In the genomic region with DNA sequence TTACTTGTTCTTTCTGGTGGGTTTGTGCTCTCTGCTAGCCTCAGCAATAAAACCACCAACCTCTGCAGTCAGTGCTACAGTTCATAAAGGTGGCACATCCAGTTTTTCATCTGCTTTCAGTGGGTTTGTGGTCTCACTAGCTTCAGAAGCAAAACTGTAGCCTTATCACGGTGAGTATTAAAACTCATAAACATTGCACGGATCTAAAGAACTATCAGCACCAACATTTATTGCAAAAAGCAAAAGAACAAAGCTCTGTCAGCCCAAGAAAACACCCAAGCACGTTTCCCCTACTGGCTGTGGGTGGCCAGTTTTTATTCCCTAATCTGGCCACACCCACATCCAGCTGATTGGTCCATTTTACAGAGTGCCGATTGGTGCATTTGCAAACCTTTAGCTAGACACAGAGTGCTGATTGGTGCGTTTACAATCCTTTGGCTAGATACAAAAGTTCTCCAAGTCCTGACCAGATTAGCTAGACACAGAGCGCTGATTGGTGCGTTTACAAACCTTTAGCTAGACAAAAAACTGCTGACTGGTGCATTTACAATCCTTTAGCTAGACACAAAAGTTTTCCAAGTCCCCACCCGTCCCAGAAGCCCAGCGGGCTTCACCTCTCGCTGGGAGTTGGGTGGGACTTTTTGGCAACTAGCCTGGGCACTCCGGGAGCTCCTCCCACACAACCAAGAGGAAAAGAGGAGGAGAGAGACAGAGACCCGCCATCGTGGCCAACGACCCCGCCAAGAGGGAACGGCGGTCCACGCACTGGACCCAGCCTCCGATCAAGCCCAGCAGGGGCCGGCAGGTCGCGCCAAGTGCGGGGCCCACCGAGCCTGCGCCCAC, we compare ENCODE assay signal across 8 cellular contexts. TPM values are rescaled to one million over a fixed set of nuclear protein-coding genes. Genes with fewer than 3 reads are reported as not detected.
DNase-seq lines count a peak whose midpoint lies in the region; ATAC-seq and TF ChIP-seq lines count a peak whose summit lies in the region.

No MANE protein-coding gene starts in this region.

- WGBS in suprapubic skin, result 52% methylated on average over 14 of the region's 25 CpGs

- TF ChIP-seq CTCF in BE2C (IDR thresholded peaks at IDR 0.05; ENCODE audit: low read depth, low read length) (no peak), suprapubic skin (IDR thresholded peaks at IDR 0.05) (no peak)

- H3K27me3 ChIP-seq in BE2C (no peaks in the 10 kb centered on the region), suprapubic skin (no peaks in the 10 kb centered on the region)

- TF ChIP-seq EP300 in suprapubic skin (IDR thresholded peaks at IDR 0.05), result no peak

- no peaks in the 10 kb centered on the region for H3K27me3 Mint-ChIP-seq in activated naive CD8-positive, alpha-beta T cell treated with anti-CD3 and anti-CD28 coated beads for 36 hours

- peaks cover 15% of the 10 kb centered on the region for H3K36me3 Mint-ChIP-seq in activated naive CD8-positive, alpha-beta T cell treated with anti-CD3 and anti-CD28 coated beads for 36 hours

- no peaks in the 10 kb centered on the region; the same call in 1 of the 2 replicates for H3K9me3 ChIP-seq in BE2C
- H3K9me3 ChIP-seq in suprapubic skin, result no peaks in the 10 kb centered on the region

- H3K36me3 ChIP-seq in BE2C (no peaks in the 10 kb centered on the region), suprapubic skin (no peaks in the 10 kb centered on the region)

- peaks cover 29% of the 10 kb centered on the region for H3K4me1 Mint-ChIP-seq in activated naive CD8-positive, alpha-beta T cell treated with anti-CD3 and anti-CD28 coated beads for 36 hours

- ATAC-seq in left lobe of liver (no peak), GM21723 (IDR thresholded peaks at IDR 0.05; ENCODE audit: unreplicated experiment) (no peak)

- no peak for TF ChIP-seq POLR2A in suprapubic skin (IDR thresholded peaks at IDR 0.05)

- peaks cover 16% of the 10 kb centered on the region for H3K9me3 Mint-ChIP-seq in activated naive CD8-positive, alpha-beta T cell treated with anti-CD3 and anti-CD28 coated beads for 36 hours

- peak overlapping the region; percentile 87 for H3K4me3 Mint-ChIP-seq in activated naive CD8-positive, alpha-beta T cell treated with anti-CD3 and anti-CD28 coated beads for 36 hours

- H3K27ac Mint-ChIP-seq in activated naive CD8-positive, alpha-beta T cell treated with anti-CD3 and anti-CD28 coated beads for 36 hours, result peak overlapping the region; percentile 93

- peak overlapping the region; percentile 60 for H3K4me3 ChIP-seq in BE2C (ENCODE audit: low read depth, low read length)
- H3K4me3 ChIP-seq in suprapubic skin, result peak overlapping the region; percentile 64

- H3K27ac ChIP-seq in suprapubic skin, result peak overlapping the region; percentile 93

- DNase-seq in BE2C (peak; percentile 15), MV-4-11 (lab: John Stamatoyannopoulos, UW) (peak; percentile 30), left lobe of liver (ENCODE audit: low spot score) (peak; percentile 43), suprapubic skin (ENCODE audit: low spot score in 2 of 2) (peak in 1 of 2 donors; percentile 68), putamen (ENCODE audit: low spot score) (no peak), NCI-H774 (lab: John Stamatoyannopoulos, UW) (no peak)
- DNase-seq in activated naive CD8-positive, alpha-beta T cell treated with anti-CD3 and anti-CD28 coated beads for 36 hours, result peak; percentile 56

- peaks cover 7% of the 10 kb centered on the region for H3K4me1 ChIP-seq in BE2C
- H3K4me1 ChIP-seq in suprapubic skin, result peaks cover 31% of the 10 kb centered on the region

RNA-seq across cellular contexts. Expression of gene TMEM14C, which starts 3.3 kb away (rescaled TPM):
- polyA plus RNA-seq in BE2C (2012; ENCODE audit: insufficient read depth, insufficient read length, low read depth), result 33.3 TPM
- 10 to 100 TPM; 67.0 to 70.7 TPM for total RNA-seq in activated naive CD8-positive, alpha-beta T cell treated with anti-CD3 and anti-CD28 coated beads for 36 hours
- total RNA-seq in left lobe of liver (52.0 TPM), suprapubic skin (10 to 100 TPM; 63.4 to 76.7 (median 73.7) TPM)

RNA-seq across cellular contexts. Expression of gene PAK1IP1, which starts 24.8 kb away (rescaled TPM):
- polyA plus RNA-seq in BE2C (2012; ENCODE audit: insufficient read depth, insufficient read length, low read depth), result 50.2 TPM
- 10 to 100 TPM; 58.5 to 60.2 TPM for total RNA-seq in activated naive CD8-positive, alpha-beta T cell treated with anti-CD3 and anti-CD28 coated beads for 36 hours
- total RNA-seq in left lobe of liver (4.2 TPM), suprapubic skin (10 to 100 TPM in 3 of 4 donors, 1 to 10 TPM in 1; 8.8 to 17.5 (median 13.4) TPM)

RNA-seq across cellular contexts. Expression of gene C6orf52, which starts 25.2 kb away (rescaled TPM):
- polyA plus RNA-seq in BE2C (2012; ENCODE audit: insufficient read depth, insufficient read length, low read depth), result 25.2 TPM
- 1 to 10 TPM; 5.7 to 6.3 TPM for total RNA-seq in activated naive CD8-positive, alpha-beta T cell treated with anti-CD3 and anti-CD28 coated beads for 36 hours
- 2.2 TPM for total RNA-seq in left lobe of liver
- total RNA-seq in suprapubic skin, result not detected

RNA-seq across cellular contexts. Expression of gene TMEM14B, which starts 28.0 kb away (rescaled TPM):
- 34.5 TPM for polyA plus RNA-seq in BE2C (2012; ENCODE audit: insufficient read depth, insufficient read length, low read depth)
- total RNA-seq in activated naive CD8-positive, alpha-beta T cell treated with anti-CD3 and anti-CD28 coated beads for 36 hours, result 100 to 1,000 TPM; 112 to 113 TPM
- 48.1 TPM for total RNA-seq in left lobe of liver
- total RNA-seq in suprapubic skin, result 10 to 100 TPM; 40.8 to 64.7 (median 45.5) TPM

Comparison
In these comparisons a context has a peak if more than half of its experiments do, and no peak if none do; other contexts are left out.
1. DNase-seq: peak in BE2C (single experiment), MV-4-11 (single experiment), activated naive CD8-positive, alpha-beta T cell treated with anti-CD3 and anti-CD28 coated beads for 36 hours (single experiment) and left lobe of liver (single experiment); none in putamen (single experiment) and NCI-H774 (single experiment).